Comparison of ENCODE assay signal across 14 cellular contexts in genomic region chrX:111270339-111270738, GRCh38. TPM values are rescaled to one million over a fixed set of nuclear protein-coding genes. Genes with fewer than 3 reads are reported as not detected.
DNase-seq lines count a peak whose midpoint lies in the region; ATAC-seq, FAIRE-seq and TF ChIP-seq lines count a peak whose summit lies in the region.
"Had no signal": no experiment of that assay in that cellular context is flagged by ENCODE, and none has a peak within 500 bp of the region (broad histone marks: within the 10 kb centered on the region; RNA-seq: fewer than 3 reads in every experiment).

CAPN6 (minus strand) TSS chrX:111270483; CDS start chrX:111263936, 6,547 bp downstream.

- H3K4me1 Mint-ChIP-seq in astrocyte (ENCODE audit: low read depth, unreplicated experiment), result peaks cover 8% of the 10 kb centered on the region
- H3K4me1 Mint-ChIP-seq: stimulated activated memory B cell treated with anti-CD40 and anti-IgM and Interleukin-4, amounts not matched to agents 10 μg/mL and 1 μg/mL and 100 μg/mL, for 72 hours had no signal

- H3K9me3 ChIP-seq in astrocyte (ENCODE audit: insufficient read depth, low read depth, low read length) (no peaks in the 10 kb centered on the region), iPS-20b (ENCODE audit: insufficient read depth, low read depth, low read length) (no peaks in the 10 kb centered on the region), smooth muscle cell (replicated peaks; ENCODE audit: low read depth) (no peaks in the 10 kb centered on the region)

- no peaks in the 10 kb centered on the region for H3K4me1 ChIP-seq in astrocyte (ENCODE audit: insufficient read depth, low read length)
- H3K4me1 ChIP-seq in iPS-20b (ENCODE audit: insufficient read depth, low read length), result peaks cover 3% of the 10 kb centered on the region; the same call in 1 of the 2 replicates
- H3K4me1 ChIP-seq in smooth muscle cell (ENCODE audit: low read depth), result peaks cover 12% of the 10 kb centered on the region

- H3K27me3 ChIP-seq in H7 (ENCODE audit: control insufficient read depth, insufficient read depth, low read length) (no peaks in the 10 kb centered on the region), astrocyte (ENCODE audit: insufficient read depth, low read length) (no peaks in the 10 kb centered on the region), iPS-20b (ENCODE audit: insufficient read depth, low read length) (no peaks in the 10 kb centered on the region), smooth muscle cell (ENCODE audit: low read depth) (no peaks in the 10 kb centered on the region)

- peak within 1 kb of the TSS; percentile 57 for H3K4me3 Mint-ChIP-seq in astrocyte (ENCODE audit: unreplicated experiment)
- H3K4me3 Mint-ChIP-seq: stimulated activated memory B cell treated with anti-CD40 and anti-IgM and Interleukin-4, amounts not matched to agents 10 μg/mL and 1 μg/mL and 100 μg/mL, for 72 hours had no signal

- H3K4me3 ChIP-seq in H7 (ENCODE audit: insufficient read depth, low read depth, low read length), result no peak within 1 kb of the TSS
- H3K4me3 ChIP-seq in astrocyte (ENCODE audit: insufficient read depth, low read depth, low read length), result no peak within 1 kb of the TSS
- peak within 1 kb of the TSS; percentile 52 for H3K4me3 ChIP-seq in iPS-20b (ENCODE audit: low read length)
- H3K4me3 ChIP-seq in smooth muscle cell, result peak within 1 kb of the TSS; percentile 38
- H3K4me3 ChIP-seq: coronary artery had no signal

- TF ChIP-seq CTCF in astrocyte (IDR thresholded peaks at IDR 0.05; ENCODE audit: insufficient read depth, low read depth, low read length), result no peak
- no peak for TF ChIP-seq CTCF in smooth muscle cell (IDR thresholded peaks at IDR 0.05; ENCODE audit: borderline replicate concordance, insufficient read depth, poor library complexity, severe bottlenecking)

- no peaks in the 10 kb centered on the region for H3K36me3 Mint-ChIP-seq in astrocyte (ENCODE audit: low read depth, unreplicated experiment)
- H3K36me3 Mint-ChIP-seq: CD4-positive, alpha-beta memory T cell; stimulated activated memory B cell treated with anti-CD40 and anti-IgM and Interleukin-4, amounts not matched to agents 10 μg/mL and 1 μg/mL and 100 μg/mL, for 72 hours had no signal

- DNase-seq in H7, result peak; percentile 46
- DNase-seq in astrocyte (ENCODE audit: low read depth), result peak; percentile 4
- DNase-seq in smooth muscle cell (lab: John Stamatoyannopoulos, UW; ENCODE audit: unreplicated experiment), result no peak
- DNase-seq: activated effector memory CD4-positive, alpha-beta T cell treated with Interleukin-2 at 50 U/mL for 16 hours; CD4-positive, alpha-beta memory T cell; glutamatergic neuron; stimulated activated CD4-positive, alpha-beta T cell treated with anti-CD3 and anti-CD28 coated beads, Interleukin-15, amount 100 ng/mL, for 24 hours had no signal

- H3K27ac ChIP-seq in astrocyte (ENCODE audit: low read depth, low read length) (no peak within 1 kb of the TSS), iPS-20b (ENCODE audit: low read length) (no peak within 1 kb of the TSS), smooth muscle cell (ENCODE audit: low read depth) (no peak within 1 kb of the TSS)
- H3K27ac ChIP-seq: coronary artery had no signal

- H3K9ac ChIP-seq in astrocyte (ENCODE audit: low read length), result no peak within 1 kb of the TSS
- no peak within 1 kb of the TSS for H3K9ac ChIP-seq in iPS-20b (ENCODE audit: low read depth, low read length)
- no peak within 1 kb of the TSS for H3K9ac ChIP-seq in smooth muscle cell (ENCODE audit: low read depth)

- H4K20me1 ChIP-seq in astrocyte (ENCODE audit: insufficient read depth, low read length) (no peaks in the 10 kb centered on the region), smooth muscle cell (ENCODE audit: low read depth) (no peaks in the 10 kb centered on the region)

- ATAC-seq in GM18907 (IDR thresholded peaks at IDR 0.05; ENCODE audit: unreplicated experiment) (no peak), GM18498 (IDR thresholded peaks at IDR 0.05; ENCODE audit: unreplicated experiment) (no peak), HG03457 (IDR thresholded peaks at IDR 0.05; ENCODE audit: unreplicated experiment) (no peak), HG02970 (IDR thresholded peaks at IDR 0.05; ENCODE audit: low FRiP score, unreplicated experiment) (no peak)
- ATAC-seq: stimulated activated memory B cell treated with anti-CD40 and anti-IgM and Interleukin-4, amounts not matched to agents 10 μg/mL and 1 μg/mL and 100 μg/mL, for 72 hours had no signal

- peak within 1 kb of the TSS; percentile 50 for H3K27ac Mint-ChIP-seq in astrocyte (ENCODE audit: unreplicated experiment)
- H3K27ac Mint-ChIP-seq: CD4-positive, alpha-beta memory T cell; stimulated activated memory B cell treated with anti-CD40 and anti-IgM and Interleukin-4, amounts not matched to agents 10 μg/mL and 1 μg/mL and 100 μg/mL, for 72 hours had no signal

- no peaks in the 10 kb centered on the region for H3K36me3 ChIP-seq in H7 (replicated peaks; ENCODE audit: control insufficient read depth, insufficient read depth, low read length)
- H3K36me3 ChIP-seq in astrocyte (ENCODE audit: insufficient read depth, low read length), result no peaks in the 10 kb centered on the region
- no peaks in the 10 kb centered on the region for H3K36me3 ChIP-seq in iPS-20b (ENCODE audit: insufficient read depth, low read depth, low read length)
- no peaks in the 10 kb centered on the region for H3K36me3 ChIP-seq in smooth muscle cell (ENCODE audit: low read depth)

- no peaks in the 10 kb centered on the region for H3K27me3 Mint-ChIP-seq in astrocyte (ENCODE audit: low read depth, unreplicated experiment)
- H3K27me3 Mint-ChIP-seq: stimulated activated memory B cell treated with anti-CD40 and anti-IgM and Interleukin-4, amounts not matched to agents 10 μg/mL and 1 μg/mL and 100 μg/mL, for 72 hours had no signal

- no peaks in the 10 kb centered on the region for H3F3A ChIP-seq in smooth muscle cell (ENCODE audit: low read depth)

- FAIRE-seq in astrocyte (lab: Jason Lieb, UNC), result no peak

- WGBS in smooth muscle cell (ENCODE audit: low lambda C conversion rate), result 40% methylated on average over 8 of the region's 8 CpGs

- H3K79me2 ChIP-seq in astrocyte (ENCODE audit: insufficient read depth, low read length), result no peaks in the 10 kb centered on the region
- H3K79me2 ChIP-seq in smooth muscle cell (ENCODE audit: low read depth), result no peaks in the 10 kb centered on the region

- H3K4me2 ChIP-seq in astrocyte (ENCODE audit: low read length) (no peak within 1 kb of the TSS), smooth muscle cell (peak within 1 kb of the TSS; percentile 65)

- H3K9me3 Mint-ChIP-seq in astrocyte (ENCODE audit: unreplicated experiment), result no peaks in the 10 kb centered on the region
- H3K9me3 Mint-ChIP-seq: stimulated activated memory B cell treated with anti-CD40 and anti-IgM and Interleukin-4, amounts not matched to agents 10 μg/mL and 1 μg/mL and 100 μg/mL, for 72 hours had no signal

- H2AFZ ChIP-seq in astrocyte (ENCODE audit: low read depth, low read length) (no peak within 1 kb of the TSS), smooth muscle cell (ENCODE audit: low read depth) (no peak within 1 kb of the TSS)

RNA-seq across cellular contexts. Expression of gene CAPN6, which starts in this region (rescaled TPM):
- total RNA-seq in H7 (2014; rRNA removed; shearing (Covaris generic)), result 0.70 and 1.7 TPM in 2 replicates
- total RNA-seq in astrocyte (3.9 and 9.4 TPM in 2 replicates), smooth muscle cell (8.9 and 12.6 TPM in 2 replicates)
- polyA plus RNA-seq in smooth muscle cell, result 2.2 and 9.2 TPM in 2 replicates
- total RNA-seq: CD4-positive, alpha-beta memory T cell had no signal
- polyA plus RNA-seq: CD4-positive, alpha-beta memory T cell had no signal

Comparison
In these comparisons a context has a peak if more than half of its experiments do, and no peak if none do; other contexts are left out.
1. H3K4me3 ChIP-seq: peak in iPS-20b (single experiment) and smooth muscle cell (single experiment); none in H7 (single experiment) and astrocyte (single experiment).